Comparison of ENCODE assay signal across 1 cellular context in the genomic region with DNA sequence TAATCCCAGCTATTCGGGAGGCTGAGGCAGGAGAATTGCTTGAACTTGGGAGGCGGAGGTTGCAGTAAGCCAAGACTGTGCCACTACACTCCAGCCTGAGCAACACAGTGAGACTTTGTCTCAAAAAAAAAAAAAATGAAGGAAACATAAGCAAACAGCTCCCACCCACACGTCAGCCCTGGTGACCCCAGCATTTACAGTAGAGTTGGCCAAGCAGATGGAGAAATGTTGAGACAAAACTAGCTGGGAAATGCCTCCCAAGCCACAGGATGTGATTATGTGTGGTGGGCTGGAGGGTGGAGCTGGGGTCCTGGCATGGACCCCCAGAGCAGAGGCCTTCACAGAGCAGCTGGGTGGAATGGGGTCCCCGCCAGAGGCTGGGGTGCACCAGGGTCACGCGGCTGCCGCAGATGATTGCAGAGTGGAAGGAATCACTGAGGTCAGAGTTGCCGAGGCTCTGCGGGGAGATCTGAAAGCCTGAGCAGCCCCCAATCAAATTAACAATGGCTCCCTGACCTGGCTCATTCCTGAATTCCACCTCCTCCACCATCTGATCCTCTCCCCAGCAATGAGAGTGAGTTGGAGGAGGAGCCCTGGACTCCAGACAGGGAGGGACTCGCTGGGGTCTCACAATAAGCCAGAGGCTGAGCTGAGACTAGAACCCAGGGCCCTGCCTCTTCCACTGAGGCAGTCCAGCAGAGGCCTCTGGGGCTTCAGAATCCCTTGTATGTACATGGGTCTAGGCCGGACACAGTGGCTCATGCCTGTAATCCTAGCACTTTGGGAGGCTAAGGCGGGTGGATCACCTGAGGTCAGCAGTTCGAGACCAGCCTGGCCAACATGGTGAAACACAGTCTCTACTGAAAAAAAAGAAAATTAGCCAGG.
TF ChIP-seq lines count a peak whose summit lies in the region.

No MANE protein-coding gene starts in this region.

TF ChIP-seq in HepG2, 621 proteins besides CTCF, POLR2A, EP300 and RAD21:
- TF ChIP-seq POLR2G (IDR thresholded peaks at IDR 0.05; ENCODE audit: low read depth, low read length) (no peak), ZNF253 (CRISPR knock-in tag; IDR thresholded peaks at IDR 0.05; ENCODE audit: borderline replicate concordance) (0 out of 2 replicates have a peak, but pooled peaks have one; percentile 27), STAT5B (CRISPR knock-in tag; IDR thresholded peaks at IDR 0.05) (no peak), ZNF75D (CRISPR knock-in tag; IDR thresholded peaks at IDR 0.05; ENCODE audit: borderline replicate concordance) (0 out of 2 replicates have a peak, but pooled peaks have one; percentile 22)
